19 cellular contexts compared by ENCODE assay signal in genomic region chr12:93760275-93760875, GRCh38.
DNase-seq lines count a peak whose midpoint lies in the region; ATAC-seq and TF ChIP-seq lines count a peak whose summit lies in the region.
"Had no signal": no experiment of that assay in that cellular context is flagged by ENCODE, and none has a peak within 500 bp of the region (broad histone marks: within the 10 kb centered on the region; RNA-seq: fewer than 3 reads in every experiment).

No MANE protein-coding gene starts in this region.

- no peak for TF ChIP-seq CTCF in activated CD8-positive, alpha-beta T cell treated with anti-CD3 and anti-CD28 coated beads for 36 hours (IDR thresholded peaks at IDR 0.05)
- TF ChIP-seq CTCF in hepatocyte (IDR thresholded peaks at IDR 0.05; ENCODE audit: poor library complexity) (no peak), uterus (IDR thresholded peaks at IDR 0.05) (no peak)

- H3K9me3 ChIP-seq in hepatocyte (ENCODE audit: low read depth) (no peaks in the 10 kb centered on the region), uterus (no peaks in the 10 kb centered on the region)
- H3K9me3 ChIP-seq: HAP-1 had no signal

- no peaks in the 10 kb centered on the region for H3K36me3 ChIP-seq in hepatocyte (replicated peaks; ENCODE audit: insufficient read depth, low read depth)
- H3K36me3 ChIP-seq in uterus: no peaks in the 10 kb centered on the region
- H3K36me3 ChIP-seq: HAP-1 had no signal

- H3K4me1 Mint-ChIP-seq in activated CD8-positive, alpha-beta T cell treated with anti-CD3 and anti-CD28 coated beads for 36 hours (ENCODE audit: low read depth): peaks cover 32% of the 10 kb centered on the region
- peaks cover 36% of the 10 kb centered on the region for H3K4me1 Mint-ChIP-seq in activated CD8-positive, alpha-beta T cell treated with anti-CD3 and anti-CD28 coated beads, Interleukin-2, amount 10 ng/mL, durations not matched to agents 7 days and 5 days (ENCODE audit: low read depth)
- peaks cover 13% of the 10 kb centered on the region for H3K4me1 Mint-ChIP-seq in activated CD8-positive, alpha-beta memory T cell treated with anti-CD3 and anti-CD28 coated beads, Interleukin-2, amount 10 ng/mL, durations not matched to agents 7 days and 5 days

- H3K4me3 Mint-ChIP-seq in activated CD8-positive, alpha-beta T cell treated with anti-CD3 and anti-CD28 coated beads for 36 hours: no peak overlapping the region
- no peak overlapping the region for H3K4me3 Mint-ChIP-seq in activated CD8-positive, alpha-beta T cell treated with anti-CD3 and anti-CD28 coated beads, Interleukin-2, amount 10 ng/mL, durations not matched to agents 7 days and 5 days
- no peak overlapping the region for H3K4me3 Mint-ChIP-seq in activated CD8-positive, alpha-beta memory T cell treated with anti-CD3 and anti-CD28 coated beads, Interleukin-2, amount 10 ng/mL, durations not matched to agents 7 days and 5 days
- H3K4me3 Mint-ChIP-seq: IgD-negative memory B cell had no signal

- 95% methylated on average over 3 of the region's 3 CpGs for WGBS in hepatocyte (ENCODE audit: low lambda C conversion rate, missing lambda C conversion rate)

- peak overlapping the region; percentile 14 for H3K27ac Mint-ChIP-seq in activated CD8-positive, alpha-beta T cell treated with anti-CD3 and anti-CD28 coated beads for 36 hours
- no peak overlapping the region for H3K27ac Mint-ChIP-seq in activated CD8-positive, alpha-beta T cell treated with anti-CD3 and anti-CD28 coated beads, Interleukin-2, amount 10 ng/mL, durations not matched to agents 7 days and 5 days
- no peak overlapping the region for H3K27ac Mint-ChIP-seq in activated CD8-positive, alpha-beta memory T cell treated with anti-CD3 and anti-CD28 coated beads, Interleukin-2, amount 10 ng/mL, durations not matched to agents 7 days and 5 days
- H3K27ac Mint-ChIP-seq: IgD-negative memory B cell had no signal

- H3K36me3 Mint-ChIP-seq in activated CD8-positive, alpha-beta T cell treated with anti-CD3 and anti-CD28 coated beads for 36 hours (ENCODE audit: low read depth): no peaks in the 10 kb centered on the region
- no peaks in the 10 kb centered on the region for H3K36me3 Mint-ChIP-seq in activated CD8-positive, alpha-beta T cell treated with anti-CD3 and anti-CD28 coated beads, Interleukin-2, amount 10 ng/mL, durations not matched to agents 7 days and 5 days (ENCODE audit: low read depth)
- peaks cover 2% of the 10 kb centered on the region for H3K36me3 Mint-ChIP-seq in activated CD8-positive, alpha-beta memory T cell treated with anti-CD3 and anti-CD28 coated beads, Interleukin-2, amount 10 ng/mL, durations not matched to agents 7 days and 5 days

- no peaks in the 10 kb centered on the region for H4K20me1 ChIP-seq in hepatocyte (ENCODE audit: insufficient read depth, poor library complexity, severe bottlenecking)

- CTCF ChIA-PET in activated CD8-positive, alpha-beta T cell treated with anti-CD3 and anti-CD28 coated beads for 36 hours (lab: Charles Lee): interaction anchor here (1.3 to 3.2 kb wide), 3 partner anchors 257 to 342 kb away, joined by 3 to 26 read pairs (median 15); no protein-coding TSS in a partner anchor
- CTCF ChIA-PET in activated CD8-positive, alpha-beta T cell treated with anti-CD3 and anti-CD28 coated beads, Interleukin-2, amount 10 ng/mL, durations not matched to agents 7 days and 5 days (lab: Charles Lee): interaction anchor here (6.5 kb wide), 1 partner anchor 341 kb away, joined by 63 read pairs; no protein-coding TSS in a partner anchor
- CTCF ChIA-PET in activated CD8-positive, alpha-beta memory T cell treated with anti-CD3 and anti-CD28 coated beads, Interleukin-2, amount 10 ng/mL, durations not matched to agents 7 days and 5 days (lab: Charles Lee): interaction anchor here (1.6 to 3.8 kb wide), 3 partner anchors 19 to 341 kb away, joined by 3 to 28 read pairs (median 7); no protein-coding TSS in a partner anchor

- H3K79me2 ChIP-seq in hepatocyte: peaks cover 2% of the 10 kb centered on the region

- H3K9me3 Mint-ChIP-seq in activated CD8-positive, alpha-beta T cell treated with anti-CD3 and anti-CD28 coated beads for 36 hours: no peaks in the 10 kb centered on the region
- H3K9me3 Mint-ChIP-seq in activated CD8-positive, alpha-beta T cell treated with anti-CD3 and anti-CD28 coated beads, Interleukin-2, amount 10 ng/mL, durations not matched to agents 7 days and 5 days (ENCODE audit: insufficient read depth): peaks cover 4% of the 10 kb centered on the region
- H3K9me3 Mint-ChIP-seq in activated CD8-positive, alpha-beta memory T cell treated with anti-CD3 and anti-CD28 coated beads, Interleukin-2, amount 10 ng/mL, durations not matched to agents 7 days and 5 days (ENCODE audit: low read depth): no peaks in the 10 kb centered on the region
- H3K9me3 Mint-ChIP-seq: IgD-negative memory B cell had no signal

- H3K27me3 ChIP-seq in hepatocyte (no peaks in the 10 kb centered on the region), uterus (no peaks in the 10 kb centered on the region)

- no peaks in the 10 kb centered on the region for H3K9me2 ChIP-seq in hepatocyte (replicated peaks; ENCODE audit: insufficient read depth)

- no peak for TF ChIP-seq POLR2A in uterus (IDR thresholded peaks at IDR 0.05)

- POLR2A ChIA-PET in activated CD8-positive, alpha-beta T cell treated with anti-CD3 and anti-CD28 coated beads for 36 hours (lab: Charles Lee): interaction anchor here (0.5 kb wide), 1 partner anchor 12 kb away, joined by 3 read pairs; no protein-coding TSS in a partner anchor
- POLR2A ChIA-PET in activated CD8-positive, alpha-beta T cell treated with anti-CD3 and anti-CD28 coated beads, Interleukin-2, amount 10 ng/mL, durations not matched to agents 7 days and 5 days (lab: Charles Lee): interaction anchor here (0.6 kb wide), 1 partner anchor 20 kb away, joined by 3 read pairs; no protein-coding TSS in a partner anchor

- no peaks in the 10 kb centered on the region for H3K27me3 Mint-ChIP-seq in activated CD8-positive, alpha-beta T cell treated with anti-CD3 and anti-CD28 coated beads for 36 hours
- H3K27me3 Mint-ChIP-seq in activated CD8-positive, alpha-beta T cell treated with anti-CD3 and anti-CD28 coated beads, Interleukin-2, amount 10 ng/mL, durations not matched to agents 7 days and 5 days (ENCODE audit: low read depth): no peaks in the 10 kb centered on the region
- no peaks in the 10 kb centered on the region for H3K27me3 Mint-ChIP-seq in activated CD8-positive, alpha-beta memory T cell treated with anti-CD3 and anti-CD28 coated beads, Interleukin-2, amount 10 ng/mL, durations not matched to agents 7 days and 5 days
- H3K27me3 Mint-ChIP-seq: IgD-negative memory B cell had no signal

- intact Hi-C loops in activated CD8-positive, alpha-beta T cell treated with anti-CD3 and anti-CD28 coated beads for 36 hours (cut with micrococcal nuclease): no loop called here
- intact Hi-C loops in uterus (cut with DNase I; ENCODE audit: low total_unique reads): no loop called here

- H3K4me2 ChIP-seq in hepatocyte: peak overlapping the region; percentile 38

- no peak for DNase-seq in activated CD8-positive, alpha-beta T cell treated with anti-CD3 and anti-CD28 coated beads for 36 hours
- DNase-seq in activated CD8-positive, alpha-beta T cell treated with anti-CD3 and anti-CD28 coated beads, Interleukin-2, amount 10 ng/mL, durations not matched to agents 7 days and 5 days: no peak
- DNase-seq in hepatocyte (ENCODE audit: low spot score) (no peak), uterus (no peak), HPDE6-E6E7 (ENCODE audit: extremely low spot score) (no peak), Kasumi-1 (lab: John Stamatoyannopoulos, UW) (no peak)
- no peak for DNase-seq in activated CD8-positive, alpha-beta memory T cell treated with anti-CD3 and anti-CD28 coated beads, Interleukin-2, amount 10 ng/mL, durations not matched to agents 7 days and 5 days
- DNase-seq: DMS79, GM23248, Karpas-422, NCI-H1417, NCI-H187, NCI-H446, NCI-H526 had no signal

- no peak overlapping the region for H2AFZ ChIP-seq in hepatocyte
- H2AFZ ChIP-seq: GM23248 had no signal

- ATAC-seq in activated CD8-positive, alpha-beta T cell treated with anti-CD3 and anti-CD28 coated beads for 36 hours: no peak
- no peak for ATAC-seq in activated CD8-positive, alpha-beta T cell treated with anti-CD3 and anti-CD28 coated beads, Interleukin-2, amount 10 ng/mL, durations not matched to agents 7 days and 5 days
- no peak for ATAC-seq in activated CD8-positive, alpha-beta memory T cell treated with anti-CD3 and anti-CD28 coated beads, Interleukin-2, amount 10 ng/mL, durations not matched to agents 7 days and 5 days
- ATAC-seq: Right ventricle myocardium inferior had no signal

- H3K4me3 ChIP-seq in hepatocyte (no peak overlapping the region), uterus (no peak overlapping the region)
- H3K4me3 ChIP-seq: GM23248, HAP-1 had no signal

- H3K27ac ChIP-seq in hepatocyte: peak overlapping the region; percentile 59
- peak overlapping the region; percentile 21 to 65 for H3K27ac ChIP-seq in uterus
- H3K27ac ChIP-seq: C4-2B, GM23248 had no signal

- H3K4me1 ChIP-seq in hepatocyte (ENCODE audit: insufficient read depth): peaks cover 15% of the 10 kb centered on the region
- no peaks in the 10 kb centered on the region for H3K4me1 ChIP-seq in uterus

TF ChIP-seq in PFSK-1, 5 proteins besides CTCF, POLR2A, EP300 and RAD21:
- no peak for TF ChIP-seq SIN3A (IDR thresholded peaks at IDR 0.05; ENCODE audit: borderline replicate concordance, insufficient read depth, low read length)
- TF ChIP-seq TAF1 (IDR thresholded peaks at IDR 0.05; ENCODE audit: borderline replicate concordance, insufficient read depth, low read length): peak; percentile 5; the same call in 1 of the 2 replicates
